8 cellular contexts compared by ENCODE assay signal in the genomic region with DNA sequence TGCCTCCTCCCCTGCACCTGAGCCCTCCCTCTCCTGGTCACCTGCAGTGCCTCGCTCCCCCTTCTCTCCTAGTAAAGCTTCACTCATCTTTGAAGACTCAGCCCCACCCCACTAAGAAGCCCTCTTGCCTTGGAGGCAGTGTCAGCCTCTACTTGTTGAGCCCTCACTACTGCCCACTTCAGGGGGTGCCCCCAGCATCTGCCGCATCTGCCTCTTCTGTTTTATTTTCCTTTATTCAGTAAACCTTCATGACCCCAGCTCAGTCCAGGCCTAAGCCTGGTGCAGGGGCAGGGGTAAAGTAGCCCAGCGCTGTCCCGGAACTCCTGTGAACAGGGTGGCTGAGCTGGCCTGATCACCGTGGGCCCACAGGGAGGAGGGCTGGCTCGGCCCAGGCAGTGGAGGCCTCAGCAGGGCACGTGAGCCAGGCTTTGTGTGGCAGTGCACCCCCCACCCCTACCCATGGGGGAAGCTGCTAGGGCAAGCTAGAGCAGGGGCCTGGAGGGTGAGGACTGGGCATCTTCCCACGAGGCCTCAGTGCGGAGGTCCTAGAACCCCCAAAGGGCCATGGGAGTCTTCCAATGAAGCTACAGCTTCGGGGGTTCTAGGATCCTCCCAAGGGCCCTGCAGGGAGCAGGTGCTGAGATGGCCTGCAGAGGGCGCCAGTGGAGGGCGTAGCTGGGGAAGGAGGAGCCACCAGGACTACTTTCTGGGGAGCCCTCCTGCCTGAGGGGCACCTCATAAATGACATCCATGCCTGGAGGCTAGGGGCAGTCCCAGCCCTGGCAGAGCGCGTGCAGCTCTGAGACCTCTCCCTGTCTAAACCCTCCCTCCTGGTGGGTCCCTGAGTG. TPM values are rescaled to one million over a fixed set of nuclear protein-coding genes. Genes with fewer than 3 reads are reported as not detected.
DNase-seq lines count a peak whose midpoint lies in the region; ATAC-seq and TF ChIP-seq lines count a peak whose summit lies in the region.

No MANE protein-coding gene starts in this region.

- H3K4me2 ChIP-seq in BLaER1 (no peak overlapping the region), Karpas-422 (ENCODE audit: low read depth, low read length, poor library complexity, severe bottlenecking) (no peak overlapping the region), smooth muscle cell (no peak overlapping the region)

- H3K9me2 ChIP-seq in Karpas-422 (replicated peaks; ENCODE audit: insufficient read depth, low read length) = no peaks in the 10 kb centered on the region

- H3K36me3 ChIP-seq in BLaER1 (peaks cover 27% of the 10 kb centered on the region), Karpas-422 (ENCODE audit: insufficient read depth, low read length) (peaks cover 18% of the 10 kb centered on the region), smooth muscle cell (ENCODE audit: low read depth) (no peaks in the 10 kb centered on the region)

- H3K4me3 ChIP-seq in BLaER1 = no peak overlapping the region
- no peak overlapping the region for H3K4me3 ChIP-seq in Karpas-422 (ENCODE audit: low read length)
- no peak overlapping the region for H3K4me3 ChIP-seq in smooth muscle cell

- H3K9ac ChIP-seq in BLaER1 = no peak overlapping the region
- H3K9ac ChIP-seq in Karpas-422 (ENCODE audit: low read length) = no peak overlapping the region
- H3K9ac ChIP-seq in smooth muscle cell (ENCODE audit: low read depth) = no peak overlapping the region

- no peak for ATAC-seq in HG02885 (IDR thresholded peaks at IDR 0.05; ENCODE audit: poor library complexity, unreplicated experiment)

- H4K20me1 ChIP-seq in BLaER1 (no peaks in the 10 kb centered on the region), Karpas-422 (ENCODE audit: insufficient read depth, low read depth, low read length) (no peaks in the 10 kb centered on the region), smooth muscle cell (ENCODE audit: low read depth) (no peaks in the 10 kb centered on the region)

- peaks cover 34% of the 10 kb centered on the region for H3K4me1 ChIP-seq in BLaER1
- H3K4me1 ChIP-seq in Karpas-422 (ENCODE audit: low read length) = peaks cover 27% of the 10 kb centered on the region
- H3K4me1 ChIP-seq in smooth muscle cell (ENCODE audit: low read depth) = no peaks in the 10 kb centered on the region

- no peak overlapping the region for H2AFZ ChIP-seq in Karpas-422 (ENCODE audit: low read length)
- no peak overlapping the region for H2AFZ ChIP-seq in smooth muscle cell (ENCODE audit: low read depth)

- intact Hi-C loops in cardiac septum (cut with DNase I) = loop anchor here (5.0 kb wide), 1 partner anchor 62 kb away; no protein-coding TSS in a partner anchor

- WGBS in smooth muscle cell (ENCODE audit: low lambda C conversion rate) = 74% methylated on average over 14 of the region's 14 CpGs

- TF ChIP-seq CTCF in smooth muscle cell (IDR thresholded peaks at IDR 0.05; ENCODE audit: borderline replicate concordance, insufficient read depth, poor library complexity, severe bottlenecking) = peak; percentile 52

- H3K9me3 ChIP-seq in BLaER1 (no peaks in the 10 kb centered on the region), Karpas-422 (ENCODE audit: low read length) (peaks cover 4% of the 10 kb centered on the region; the same call in 1 of the 2 replicates), smooth muscle cell (replicated peaks; ENCODE audit: low read depth) (no peaks in the 10 kb centered on the region)

- DNase-seq in Karpas-422 (peak; percentile 86), cardiac septum (ENCODE audit: low spot score) (peak; percentile 74), smooth muscle cell (lab: John Stamatoyannopoulos, UW; ENCODE audit: unreplicated experiment) (no peak), NOMO-1 (lab: John Stamatoyannopoulos, UW; ENCODE audit: unreplicated experiment in 2 of 2) (no peak), COLO829 (ENCODE audit: low spot score) (no peak)
- DNase-seq in activated T-cell treated with anti-CD3 and anti-CD28 coated beads, Interleukin-2, amount 50 U/mL, for 48 hours = peak; percentile 74 to 76

- H3K79me2 ChIP-seq in Karpas-422 (ENCODE audit: low read length) = no peaks in the 10 kb centered on the region
- no peaks in the 10 kb centered on the region for H3K79me2 ChIP-seq in smooth muscle cell (ENCODE audit: low read depth)

- H3K27ac ChIP-seq in BLaER1 (peak overlapping the region; percentile 44), Karpas-422 (ENCODE audit: low read length) (no peak overlapping the region), smooth muscle cell (ENCODE audit: low read depth) (no peak overlapping the region)

- no peaks in the 10 kb centered on the region for H3F3A ChIP-seq in smooth muscle cell (ENCODE audit: low read depth)

- H3K27me3 ChIP-seq in BLaER1 (no peaks in the 10 kb centered on the region), Karpas-422 (ENCODE audit: low read length) (no peaks in the 10 kb centered on the region), smooth muscle cell (ENCODE audit: low read depth) (no peaks in the 10 kb centered on the region)

RNA-seq across cellular contexts. Expression of gene TSPAN3, which starts 36.1 kb away (rescaled TPM):
- 163 and 205 TPM in 2 replicates for total RNA-seq in Karpas-422 (2014; rRNA removed; shearing (Covaris generic); ENCODE audit: low replicate concordance)
- total RNA-seq in cardiac septum (101 TPM), smooth muscle cell (263 and 276 TPM in 2 replicates)
- 238 and 257 TPM in 2 replicates for polyA plus RNA-seq in smooth muscle cell

RNA-seq across cellular contexts. Expression of gene PSTPIP1, which starts 39.9 kb away (rescaled TPM):
- 13.1 and 40.4 TPM in 2 replicates for total RNA-seq in Karpas-422 (2014; rRNA removed; shearing (Covaris generic); ENCODE audit: low replicate concordance)
- total RNA-seq in cardiac septum = 2.7 TPM
- not detected in 2 replicates for total RNA-seq in smooth muscle cell
- polyA plus RNA-seq in smooth muscle cell = 0.38 TPM in 1 of 2 replicates, not detected in the other

Comparison
In these comparisons a context has a peak if more than half of its experiments do, and no peak if none do; other contexts are left out.
1. DNase-seq: peak in Karpas-422 (single experiment), activated T-cell treated with anti-CD3 and anti-CD28 coated beads, Interleukin-2, amount 50 U/mL, for 48 hours (2 of 2) and cardiac septum (single experiment); none in smooth muscle cell (single experiment), NOMO-1 (0 of 2) and COLO829 (single experiment).